8 cellular contexts compared by ENCODE assay signal in the genomic region with DNA sequence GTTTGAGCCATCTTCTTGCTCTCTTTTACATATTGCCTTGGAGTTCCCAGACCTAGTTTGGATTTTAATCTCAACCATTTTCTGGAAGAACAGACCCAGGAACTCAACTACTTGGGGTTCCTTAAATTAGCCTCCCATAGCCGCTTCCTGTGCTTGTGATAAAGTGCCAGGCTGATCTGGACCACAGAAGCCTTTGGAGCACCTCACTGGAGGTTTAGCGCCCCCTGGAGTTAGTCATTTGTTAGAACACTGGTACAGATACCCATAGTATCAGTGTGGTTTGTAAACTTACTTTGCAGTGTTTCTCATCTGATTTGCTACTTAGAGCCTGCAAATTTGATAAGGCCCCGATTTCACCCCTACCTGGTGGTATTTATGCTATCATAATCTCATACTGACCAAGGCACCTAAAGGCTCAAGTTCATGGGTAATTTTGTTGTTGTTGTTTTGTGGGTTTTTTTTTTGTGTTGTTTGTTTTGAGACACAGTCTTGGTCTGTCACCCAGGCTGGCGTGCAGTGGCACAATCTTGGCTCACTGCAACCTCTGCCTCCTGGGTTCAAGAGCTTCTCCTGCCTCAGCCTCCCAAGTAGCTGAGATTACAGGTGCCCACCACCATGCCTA. TPM values are rescaled to one million over a fixed set of nuclear protein-coding genes. Genes with fewer than 3 reads are reported as not detected.
A peak's percentile ranks its signal among the peaks of the same experiment; 100 is the strongest.
DNase-seq lines count a peak whose midpoint lies in the region; FAIRE-seq and TF ChIP-seq lines count a peak whose summit lies in the region.

No MANE protein-coding gene starts in this region.

- TF ChIP-seq POLR2A in testis (IDR thresholded peaks at IDR 0.05): no peak

- peaks cover 29% of the 10 kb centered on the region for H3K79me2 ChIP-seq in Loucy (ENCODE audit: insufficient read depth, low read length)

- H3K9ac ChIP-seq in Loucy (ENCODE audit: low read depth, low read length, poor library complexity, severe bottlenecking): no peak overlapping the region

- H2AFZ ChIP-seq in Loucy (ENCODE audit: low read length): no peak overlapping the region

- H4K20me1 ChIP-seq in Loucy (ENCODE audit: insufficient read depth, low read length, poor library complexity, severe bottlenecking): no peaks in the 10 kb centered on the region

- H3K4me2 ChIP-seq in Loucy (ENCODE audit: low read depth, low read length, poor library complexity, severe bottlenecking): peak overlapping the region; percentile 34

- peak; percentile 78 for FAIRE-seq in G401.6 (lab: Jason Lieb, UNC)

- H3K4me3 ChIP-seq in Loucy (ENCODE audit: low read length, poor library complexity, severe bottlenecking) (no peak overlapping the region), testis (no peak overlapping the region)

- H3K9me2 ChIP-seq in Loucy (replicated peaks; ENCODE audit: low read depth, low read length): no peaks in the 10 kb centered on the region

- peaks cover 33% of the 10 kb centered on the region for H3K4me1 ChIP-seq in Loucy (ENCODE audit: insufficient read depth, low read length, poor library complexity, severe bottlenecking)
- peaks cover 17% of the 10 kb centered on the region for H3K4me1 ChIP-seq in testis

- WGBS in testis, 2 donors: 28 to 38% methylated on average over 4 of the region's 4 CpGs

- no peak overlapping the region for H3K27ac ChIP-seq in testis

- peak; percentile 73 for DNase-seq in RPMI7951 (ENCODE audit: low read depth)
- DNase-seq in activated T-cell treated with anti-CD3 and anti-CD28 coated beads, Interleukin-2, amount 50 U/mL, for 48 hours: peak; percentile 65 to 70
- DNase-seq in fibroblast of peridontal ligament (ENCODE audit: extremely low read depth): peak; percentile 88
- peak; percentile 42 for DNase-seq in non-pigmented ciliary epithelial cell (ENCODE audit: low read depth)
- peak; percentile 88 for DNase-seq in testis
- DNase-seq in mesenteric fat pad (ENCODE audit: low spot score): no peak

- H3F3A ChIP-seq in Loucy (ENCODE audit: low read depth): peaks cover 12% of the 10 kb centered on the region; the same call in 1 of the 2 replicates

- H3K9me3 ChIP-seq in Loucy (ENCODE audit: insufficient read depth, low read depth, low read length) (no peaks in the 10 kb centered on the region), testis (no peaks in the 10 kb centered on the region)

- H3K36me3 ChIP-seq in Loucy (ENCODE audit: insufficient read depth, low read length): peaks cover 11% of the 10 kb centered on the region; the same call in 1 of the 2 replicates
- no peaks in the 10 kb centered on the region for H3K36me3 ChIP-seq in testis (ENCODE audit: low read depth, missing control alignments)

- TF ChIP-seq CTCF in Loucy (conservative IDR thresholded peaks at IDR 0.05; ENCODE audit: low read length) (peak; percentile 90), testis (IDR thresholded peaks at IDR 0.05) (peak; percentile 81 to 84 (median 82))

- H3K27me3 ChIP-seq in Loucy (ENCODE audit: insufficient read depth, low read length, poor library complexity, severe bottlenecking) (no peaks in the 10 kb centered on the region), testis (no peaks in the 10 kb centered on the region)

- intact Hi-C loops in testis (cut with DNase I; ENCODE audit: low total_unique reads): no loop called here

RNA-seq across cellular contexts. Expression of a gene that starts 3.7 kb away (rescaled TPM):
- 10.2 and 10.7 TPM in 2 replicates for total RNA-seq in RPMI7951 (2014; rRNA removed; shearing (Covaris generic))
- total RNA-seq in testis (10 to 100 TPM; 43.3 to 45.2 TPM), mesenteric fat pad (20.4 TPM)
- polyA plus RNA-seq in testis (ENCODE audit: insufficient read depth, low read depth, low replicate concordance): 42.2 TPM

RNA-seq across cellular contexts. Expression of a gene that starts 11.7 kb away (rescaled TPM):
- total RNA-seq in RPMI7951 (2014; rRNA removed; shearing (Covaris generic)): 7.1 and 7.3 TPM in 2 replicates
- total RNA-seq in testis (10 to 100 TPM; 28.3 to 30.2 TPM), mesenteric fat pad (66.9 TPM)
- polyA plus RNA-seq in testis (ENCODE audit: insufficient read depth, low read depth, low replicate concordance): 43.9 TPM

RNA-seq across cellular contexts. Expression of a gene that starts 27.0 kb away (rescaled TPM):
- total RNA-seq in RPMI7951 (2014; rRNA removed; shearing (Covaris generic)): 80.7 and 87.7 TPM in 2 replicates
- total RNA-seq in testis (100 to 1,000 TPM in 1 of 2 donors, 10 to 100 TPM in 1; 93.2 to 104 TPM), mesenteric fat pad (154 TPM)
- 130 TPM for polyA plus RNA-seq in testis (ENCODE audit: insufficient read depth, low read depth, low replicate concordance)
